ENCODE assay signal across 8 cellular contexts in genomic region chr3:47420511-47421484, GRCh38. TPM values are rescaled to one million over a fixed set of nuclear protein-coding genes. Genes with fewer than 3 reads are reported as not detected.
DNase-seq lines count a peak whose midpoint lies in the region; ATAC-seq, FAIRE-seq and TF ChIP-seq lines count a peak whose summit lies in the region.

No MANE protein-coding gene starts in this region.

- H3K4me3 Mint-ChIP-seq in Calu3 (ENCODE audit: low read depth, unreplicated experiment), result no peak overlapping the region

- in situ Hi-C loops in KBM-7 (cut with MboI; ENCODE audit: low pct_unique_long_range_greater_than_20kb, low sequenced_read_pairs), result no loop called here

- CTCF ChIA-PET in Calu3 (lab: Charles Lee), result interaction anchor here (0.5 to 3.0 kb wide), 8 partner anchors 13 to 702 kb away, joined by 3 to 20 read pairs (median 4); partner anchors contain the start of genes PTPN23 and SCAP

- intact Hi-C loops in Calu3 (cut with micrococcal nuclease; ENCODE audit: unreplicated experiment), result loop anchor here (2.0 to 5.0 kb wide), 2 partner anchors 54 to 367 kb away; partner anchors contain the start of gene SCAP

- peak overlapping the region; percentile 75 for H3K27ac ChIP-seq in substantia nigra (ENCODE audit: low read depth, low read length, poor library complexity, severe bottlenecking)

- no peaks in the 10 kb centered on the region for H3K27me3 Mint-ChIP-seq in Calu3 (ENCODE audit: unreplicated experiment)

- FAIRE-seq in frontal cortex (lab: Jason Lieb, UNC), result no peak

- BruUV-seq in Calu3 (replicated peaks; lab: Mats Ljungman, UMichigan), result no TSS peak

- no peaks in the 10 kb centered on the region for H3K4me1 Mint-ChIP-seq in Calu3 (ENCODE audit: low read depth, unreplicated experiment)

- peak; percentile 79 for ATAC-seq in GM21423 (IDR thresholded peaks at IDR 0.05; ENCODE audit: unreplicated experiment)

- H3K9me3 Mint-ChIP-seq in Calu3 (ENCODE audit: low read depth, unreplicated experiment), result no peaks in the 10 kb centered on the region

- H3K36me3 Mint-ChIP-seq in Calu3 (ENCODE audit: insufficient read depth, unreplicated experiment), result peaks cover 47% of the 10 kb centered on the region

- peak overlapping the region; percentile 17 for H3K27ac Mint-ChIP-seq in Calu3 (ENCODE audit: unreplicated experiment)

- TF ChIP-seq CTCF in Calu3 (IDR thresholded peaks at IDR 0.05; ENCODE audit: unreplicated experiment), result peak; percentile 83

- DNase-seq in Calu3 (peak; percentile 92), KBM-7 (peak; percentile 95), frontal cortex (ENCODE audit: low spot score in 2 of 2) (peak; percentile 79 to 89), nucleus accumbens (lab: John Stamatoyannopoulos, UW) (peak in 51 of 56 donors; percentile 25 to 93 (median 71)), substantia nigra (lab: John Stamatoyannopoulos, UW) (peak in 47 of 49 donors; percentile 26 to 89 (median 77))
- DNase-seq in activated gamma-delta T cell treated with anti-CD3 and anti-CD28 coated beads, Interleukin-2, amount 50 U/mL, for 16 hours (ENCODE audit: low read depth), result peak; percentile 82

- peak; percentile 26; the same call in 1 of the 2 replicates for TF ChIP-seq POLR2A in Raji (IDR thresholded peaks at IDR 0.05; ENCODE audit: insufficient read depth, low read depth, low read length)

RNA-seq across cellular contexts. Expression of gene PTPN23, which starts 40.0 kb away (rescaled TPM):
- 49.7 and 57.6 TPM in 2 replicates for total RNA-seq in Calu3 (2022)
- 19.2 TPM for total RNA-seq in frontal cortex

RNA-seq across cellular contexts. Expression of gene SCAP, which starts 54.9 kb away (rescaled TPM):
- total RNA-seq in Calu3 (2022) (67.6 and 74.2 TPM in 2 replicates), frontal cortex (69.3 TPM)

Comparison
In these comparisons a context has a peak if more than half of its experiments do, and no peak if none do; other contexts are left out.
1. Peak in every context shown above with its lines: DNase-seq, ATAC-seq and H3K27ac ChIP-seq.